Comparison of ENCODE assay signal across 15 cellular contexts in the genomic region with DNA sequence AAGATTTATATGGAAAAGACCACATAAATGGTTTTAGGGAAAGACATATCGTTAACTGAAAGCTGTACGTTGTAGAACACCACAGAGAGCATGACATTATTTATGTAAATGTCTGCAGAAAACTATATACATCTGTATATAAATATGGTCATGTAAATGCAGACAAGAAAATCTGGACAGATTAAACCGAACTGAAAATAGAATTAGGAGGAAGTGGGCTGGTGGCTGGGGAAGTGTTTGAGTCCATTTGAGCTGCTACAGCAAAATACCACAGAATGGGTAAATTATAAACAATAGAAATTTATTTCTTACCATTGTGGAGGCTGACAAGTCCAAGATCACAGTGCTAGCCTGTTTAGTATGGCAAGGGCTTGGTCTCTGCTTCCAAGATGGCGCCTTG.
"Had no signal": no experiment of that assay in that cellular context is flagged by ENCODE, and none has a peak within 500 bp of the region (broad histone marks: within the 10 kb centered on the region; RNA-seq: fewer than 3 reads in every experiment).

No MANE protein-coding gene starts in this region.

- H3K4me3 Mint-ChIP-seq: activated naive CD4-positive, alpha-beta T cell treated with anti-CD3 and anti-CD28 coated beads, Interleukin-2, amount 10 ng/mL, durations not matched to agents 7 days and 5 days; neural crest cell had no signal

- FAIRE-seq: frontal cortex, kidney had no signal

- H3K27ac Mint-ChIP-seq: activated naive CD4-positive, alpha-beta T cell treated with anti-CD3 and anti-CD28 coated beads, Interleukin-2, amount 10 ng/mL, durations not matched to agents 7 days and 5 days; activated T-helper 2 cell treated with anti-CD3 and anti-CD28 coated beads, Interferon-gamma antibody, Interleukin-2, Interleukin-4, amounts not matched to agents 10 μg/mL and 5 μg/mL and 100 μg/mL, durations not matched to agents 14 hours and 24 hours and 36 hours had no signal

- DNase-seq: activated CD4-positive, alpha-beta T cell treated with anti-CD3 and anti-CD28 coated beads, Interleukin-2, amount 50 U/mL, for 1 hour; activated naive CD4-positive, alpha-beta T cell treated with anti-CD3 and anti-CD28 coated beads, Interleukin-2, amount 10 ng/mL, durations not matched to agents 7 days and 5 days; adrenal gland; central memory CD4-positive, alpha-beta T cell; effector CD8-positive, alpha-beta T cell; kidney; left ventricle myocardium inferior; mesendoderm; stimulated activated CD4-positive, alpha-beta T cell treated with anti-CD3 and anti-CD28 coated beads, Interleukin-15, amount 100 ng/mL, for 24 hours; stimulated activated CD4-positive, alpha-beta T cell treated with anti-CD3 and anti-CD28 coated beads, Interleukin-4, amount 100 ng/mL, for 4 hours; tibial artery; uterus had no signal
